ENCODE assay signal across 14 cellular contexts in genomic region chr4:124061413-124061812, GRCh38.
DNase-seq lines count a peak whose midpoint lies in the region; ATAC-seq and TF ChIP-seq lines count a peak whose summit lies in the region.
"Had no signal": no experiment of that assay in that cellular context is flagged by ENCODE, and none has a peak within 500 bp of the region (broad histone marks: within the 10 kb centered on the region; RNA-seq: fewer than 3 reads in every experiment).

No MANE protein-coding gene starts in this region.

- DNase-seq in AG20443 (ENCODE audit: low spot score): peak; percentile 24
- peak; percentile 1 for DNase-seq in SW480 (ENCODE audit: low spot score)
- DNase-seq in fibroblast of the conjunctiva (ENCODE audit: low read depth): peak; percentile 65
- peak; percentile 71 for DNase-seq in skeletal muscle cell (ENCODE audit: low read depth)
- no peak for DNase-seq in activated naive CD4-positive, alpha-beta T cell treated with anti-CD3 and anti-CD28 coated beads, Interleukin-2, amount 50 U/mL, for 72 hours (ENCODE audit: low spot score in 2 of 2)
- DNase-seq in WERI-Rb-1: no peak
- DNase-seq: activated CD4-positive, alpha-beta T cell treated with anti-CD3 and anti-CD28 coated beads, Interleukin-2, amount 50 U/mL, for 1 hour; activated naive CD4-positive, alpha-beta T cell treated with anti-CD3 and anti-CD28 coated beads for 36 hours; Karpas-422; kidney glomerular epithelial cell; NCI-H446 treated with DMSO at 0.1 percent for 48 hours; SHP77 treated with DMSO at 0.1 percent for 48 hours had no signal

- no peak for TF ChIP-seq CTCF in WERI-Rb-1 (IDR thresholded peaks at IDR 0.05; ENCODE audit: low read depth, low read length)

- peaks cover 0 to 9% of the 10 kb centered on the region in 2 donors for H3K9me3 Mint-ChIP-seq in activated naive CD4-positive, alpha-beta T cell treated with anti-CD3 and anti-CD28 coated beads, Interleukin-2, amount 50 U/mL, for 72 hours
- H3K9me3 Mint-ChIP-seq: activated naive CD4-positive, alpha-beta T cell treated with anti-CD3 and anti-CD28 coated beads for 36 hours had no signal

- no peak overlapping the region for H3K27ac Mint-ChIP-seq in activated naive CD4-positive, alpha-beta T cell treated with anti-CD3 and anti-CD28 coated beads, Interleukin-2, amount 50 U/mL, for 72 hours
- H3K27ac Mint-ChIP-seq: activated naive CD4-positive, alpha-beta T cell treated with anti-CD3 and anti-CD28 coated beads for 36 hours had no signal

- H3K36me3 Mint-ChIP-seq in activated naive CD4-positive, alpha-beta T cell treated with anti-CD3 and anti-CD28 coated beads, Interleukin-2, amount 50 U/mL, for 72 hours: no peaks in the 10 kb centered on the region

- no peak overlapping the region for H3K27ac ChIP-seq in WERI-Rb-1

- no peak overlapping the region for H3K4me3 ChIP-seq in skeletal muscle cell (ENCODE audit: low read depth, low read length)
- H3K4me3 ChIP-seq in WERI-Rb-1 (ENCODE audit: low read depth, low read length): no peak overlapping the region

- no peaks in the 10 kb centered on the region for H3K27me3 ChIP-seq in WERI-Rb-1 (ENCODE audit: insufficient read depth, low read depth, severe bottlenecking)

- ATAC-seq in HG03039 (IDR thresholded peaks at IDR 0.05; ENCODE audit: unreplicated experiment) (no peak), GM21576 (IDR thresholded peaks at IDR 0.05; ENCODE audit: unreplicated experiment) (no peak)
- ATAC-seq in activated naive CD4-positive, alpha-beta T cell treated with anti-CD3 and anti-CD28 coated beads, Interleukin-2, amount 50 U/mL, for 72 hours: no peak

- no peaks in the 10 kb centered on the region for H3K36me3 ChIP-seq in WERI-Rb-1

- H3K9me3 ChIP-seq in WERI-Rb-1 (ENCODE audit: severe bottlenecking): no peaks in the 10 kb centered on the region

Comparison
In these comparisons a context has a peak if more than half of its experiments do, and no peak if none do; other contexts are left out.
1. DNase-seq: peak in AG20443 (single experiment), SW480 (single experiment), fibroblast of the conjunctiva (single experiment) and skeletal muscle cell (single experiment); none in activated naive CD4-positive, alpha-beta T cell treated with anti-CD3 and anti-CD28 coated beads, Interleukin-2, amount 50 U/mL, for 72 hours (0 of 2) and WERI-Rb-1 (single experiment).